Comparison of ENCODE assay signal across 19 cellular contexts in genomic region chr9:105713260-105713938, GRCh38. TPM values are rescaled to one million over a fixed set of nuclear protein-coding genes. Genes with fewer than 3 reads are reported as not detected.
"Had no signal": no experiment of that assay in that cellular context is flagged by ENCODE, and none has a peak within 500 bp of the region (broad histone marks: within the 10 kb centered on the region; RNA-seq: fewer than 3 reads in every experiment).

No MANE protein-coding gene starts in this region.

- DNase-seq: effector memory CD4-positive, alpha-beta T cell; left colon; mesendoderm; naive thymus-derived CD8-positive, alpha-beta T cell; psoas muscle; retina; stimulated activated CD4-positive, alpha-beta T cell treated with anti-CD3 and anti-CD28 coated beads, Interleukin-2, amount 100 ng/mL, for 24 hours; stimulated activated CD4-positive, alpha-beta T cell treated with anti-CD3 and anti-CD28 coated beads, Interleukin-4, amount 100 ng/mL, for 4 hours; stimulated activated naive B cell treated with anti-CD40 and anti-IgM and Interleukin-4, amounts not matched to agents 10 μg/mL and 1 μg/mL and 100 μg/mL, for 72 hours; trophoblast cell; uterus had no signal

- H3K27ac ChIP-seq: epithelial cell of prostate, esophagus muscularis mucosa, gastroesophageal sphincter, neural progenitor cell, psoas muscle, uterus had no signal

- H3K4me3 Mint-ChIP-seq: naive thymus-derived CD8-positive, alpha-beta T cell; neural progenitor cell; stimulated activated naive B cell treated with anti-CD40 and anti-IgM and Interleukin-4, amounts not matched to agents 10 μg/mL and 1 μg/mL and 100 μg/mL, for 72 hours had no signal

- H3K9me3 Mint-ChIP-seq: naive thymus-derived CD8-positive, alpha-beta T cell; stimulated activated naive B cell treated with anti-CD40 and anti-IgM and Interleukin-4, amounts not matched to agents 10 μg/mL and 1 μg/mL and 100 μg/mL, for 72 hours had no signal

- H3K4me1 ChIP-seq: esophagus muscularis mucosa, gastroesophageal sphincter, uterus had no signal

- H3K9ac ChIP-seq: neural progenitor cell had no signal

- H3K27ac Mint-ChIP-seq: neural progenitor cell; stimulated activated naive B cell treated with anti-CD40 and anti-IgM and Interleukin-4, amounts not matched to agents 10 μg/mL and 1 μg/mL and 100 μg/mL, for 72 hours had no signal

- H3K27me3 Mint-ChIP-seq: naive thymus-derived CD8-positive, alpha-beta T cell; stimulated activated naive B cell treated with anti-CD40 and anti-IgM and Interleukin-4, amounts not matched to agents 10 μg/mL and 1 μg/mL and 100 μg/mL, for 72 hours had no signal

- H3K4me2 ChIP-seq: neural progenitor cell had no signal

- H3K4me3 ChIP-seq: esophagus muscularis mucosa, gastroesophageal sphincter, neural progenitor cell, psoas muscle, uterus had no signal

- H3K9me3 ChIP-seq: esophagus muscularis mucosa, gastroesophageal sphincter, psoas muscle, uterus had no signal

- H2AFZ ChIP-seq: neural progenitor cell had no signal

- FAIRE-seq: kidney had no signal

- H3K27me3 ChIP-seq: esophagus muscularis mucosa, gastroesophageal sphincter, neural progenitor cell, uterus had no signal

- ATAC-seq: gastroesophageal sphincter; left colon; naive thymus-derived CD8-positive, alpha-beta T cell; sciatic nerve; stimulated activated naive B cell treated with anti-CD40 and anti-IgM and Interleukin-4, amounts not matched to agents 10 μg/mL and 1 μg/mL and 100 μg/mL, for 72 hours had no signal

- H3K36me3 ChIP-seq: neural progenitor cell, uterus had no signal

RNA-seq across cellular contexts. Expression of gene TAL2, which starts 51.1 kb away (rescaled TPM):
- total RNA-seq: esophagus muscularis mucosa; fibroblast of villous mesenchyme; gastroesophageal sphincter; left colon; lung microvascular endothelial cell; naive thymus-derived CD8-positive, alpha-beta T cell; sciatic nerve had no signal
